ENCODE assay signal across 16 cellular contexts in the genomic region with DNA sequence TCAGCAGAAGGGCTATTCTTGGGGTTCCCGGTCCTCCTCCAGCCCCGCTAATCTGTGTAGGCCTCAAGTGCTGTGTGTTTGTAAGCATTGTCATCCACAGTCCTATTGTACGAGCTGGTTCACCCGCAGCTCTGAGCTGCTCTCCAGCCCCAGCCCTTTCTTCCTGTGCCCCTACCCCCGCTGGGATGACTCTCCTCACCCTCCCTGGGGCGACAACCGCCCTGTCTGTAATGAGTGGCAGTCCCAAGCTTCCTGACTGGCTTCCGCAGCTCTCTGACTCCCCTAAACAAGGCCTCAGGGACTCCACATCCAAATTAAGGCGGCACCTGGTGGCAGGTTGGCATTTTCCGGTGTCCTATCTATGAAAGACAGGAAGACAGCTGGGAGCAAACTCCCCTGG. TPM values are rescaled to one million over a fixed set of nuclear protein-coding genes. Genes with fewer than 3 reads are reported as not detected.
DNase-seq lines count a peak whose midpoint lies in the region; ATAC-seq and TF ChIP-seq lines count a peak whose summit lies in the region.
"Had no signal": no experiment of that assay in that cellular context is flagged by ENCODE, and none has a peak within 500 bp of the region (broad histone marks: within the 10 kb centered on the region; RNA-seq: fewer than 3 reads in every experiment).

No MANE protein-coding gene starts in this region.

- no peak for ATAC-seq in activated CD8-positive, alpha-beta T cell treated with anti-CD3 and anti-CD28 coated beads, Interleukin-2, amount 10 ng/mL, durations not matched to agents 7 days and 5 days
- ATAC-seq in stimulated activated effector memory CD8-positive, alpha-beta T cell treated with anti-CD3 and anti-CD28 coated beads, Interleukin-12 subunit alpha, Interleukin-12 subunit beta, amount 100 ng/mL, for 72 hours = no peak
- no peak for ATAC-seq in omental fat pad (ENCODE audit: low FRiP score)
- ATAC-seq: mucosa of descending colon had no signal

- no peaks in the 10 kb centered on the region for H3K27me3 Mint-ChIP-seq in activated CD4-positive, alpha-beta T cell treated with anti-CD3 and anti-CD28 coated beads, Interleukin-2, amount 10 ng/mL, durations not matched to agents 7 days and 5 days
- no peaks in the 10 kb centered on the region for H3K27me3 Mint-ChIP-seq in activated CD4-positive, alpha-beta T cell treated with anti-CD3 and anti-CD28 coated beads, Interleukin-2, amount 10 ng/mL, durations not matched to agents 24 days and 14 days
- H3K27me3 Mint-ChIP-seq in activated CD8-positive, alpha-beta T cell treated with anti-CD3 and anti-CD28 coated beads, Interleukin-2, amount 10 ng/mL, durations not matched to agents 7 days and 5 days (ENCODE audit: low read depth) = no peaks in the 10 kb centered on the region

- peaks cover 1% of the 10 kb centered on the region for H3K36me3 Mint-ChIP-seq in activated CD4-positive, alpha-beta T cell treated with anti-CD3 and anti-CD28 coated beads, Interleukin-2, amount 10 ng/mL, durations not matched to agents 7 days and 5 days (ENCODE audit: low read depth)
- H3K36me3 Mint-ChIP-seq in activated CD4-positive, alpha-beta T cell treated with anti-CD3 and anti-CD28 coated beads, Interleukin-2, amount 10 ng/mL, durations not matched to agents 24 days and 14 days (ENCODE audit: low read depth) = peaks cover 2% of the 10 kb centered on the region
- H3K36me3 Mint-ChIP-seq in activated CD8-positive, alpha-beta T cell treated with anti-CD3 and anti-CD28 coated beads, Interleukin-2, amount 10 ng/mL, durations not matched to agents 7 days and 5 days (ENCODE audit: low read depth) = no peaks in the 10 kb centered on the region
- no peaks in the 10 kb centered on the region for H3K36me3 Mint-ChIP-seq in stimulated activated effector memory CD8-positive, alpha-beta T cell treated with anti-CD3 and anti-CD28 coated beads, Interleukin-12 subunit alpha, Interleukin-12 subunit beta, amount 100 ng/mL, for 72 hours

- H3K9me3 Mint-ChIP-seq in activated CD4-positive, alpha-beta T cell treated with anti-CD3 and anti-CD28 coated beads, Interleukin-2, amount 10 ng/mL, durations not matched to agents 7 days and 5 days = no peaks in the 10 kb centered on the region
- H3K9me3 Mint-ChIP-seq in activated CD4-positive, alpha-beta T cell treated with anti-CD3 and anti-CD28 coated beads, Interleukin-2, amount 10 ng/mL, durations not matched to agents 24 days and 14 days = no peaks in the 10 kb centered on the region
- H3K9me3 Mint-ChIP-seq in activated CD8-positive, alpha-beta T cell treated with anti-CD3 and anti-CD28 coated beads, Interleukin-2, amount 10 ng/mL, durations not matched to agents 7 days and 5 days (ENCODE audit: insufficient read depth) = no peaks in the 10 kb centered on the region
- no peaks in the 10 kb centered on the region for H3K9me3 Mint-ChIP-seq in stimulated activated effector memory CD8-positive, alpha-beta T cell treated with anti-CD3 and anti-CD28 coated beads, Interleukin-12 subunit alpha, Interleukin-12 subunit beta, amount 100 ng/mL, for 72 hours

- POLR2A ChIA-PET in activated CD4-positive, alpha-beta T cell treated with anti-CD3 and anti-CD28 coated beads, Interleukin-2, amount 10 ng/mL, durations not matched to agents 7 days and 5 days (lab: Charles Lee) = interaction anchor here (0.6 kb wide), 1 partner anchor 192 kb away, joined by 3 read pairs; no protein-coding TSS in a partner anchor
- POLR2A ChIA-PET in activated CD8-positive, alpha-beta T cell treated with anti-CD3 and anti-CD28 coated beads, Interleukin-2, amount 10 ng/mL, durations not matched to agents 7 days and 5 days (lab: Charles Lee) = interaction anchor here (0.6 to 1.1 kb wide), 4 partner anchors 10 to 81 kb away, joined by 3 to 4 read pairs (median 4); no protein-coding TSS in a partner anchor

- peaks cover 36% of the 10 kb centered on the region for H3K4me1 Mint-ChIP-seq in activated CD4-positive, alpha-beta T cell treated with anti-CD3 and anti-CD28 coated beads, Interleukin-2, amount 10 ng/mL, durations not matched to agents 7 days and 5 days
- peaks cover 20% of the 10 kb centered on the region for H3K4me1 Mint-ChIP-seq in activated CD4-positive, alpha-beta T cell treated with anti-CD3 and anti-CD28 coated beads, Interleukin-2, amount 10 ng/mL, durations not matched to agents 24 days and 14 days
- H3K4me1 Mint-ChIP-seq in activated CD8-positive, alpha-beta T cell treated with anti-CD3 and anti-CD28 coated beads, Interleukin-2, amount 10 ng/mL, durations not matched to agents 7 days and 5 days (ENCODE audit: low read depth) = peaks cover 32% of the 10 kb centered on the region
- H3K4me1 Mint-ChIP-seq in stimulated activated effector memory CD8-positive, alpha-beta T cell treated with anti-CD3 and anti-CD28 coated beads, Interleukin-12 subunit alpha, Interleukin-12 subunit beta, amount 100 ng/mL, for 72 hours = peaks cover 23% of the 10 kb centered on the region

- H3K27ac ChIP-seq in coronary artery = no peak overlapping the region
- H3K27ac ChIP-seq: parathyroid adenoma, Peyer's patch had no signal

- no peak for TF ChIP-seq CTCF in NB4 (IDR thresholded peaks at IDR 0.05; ENCODE audit: low read depth, low read length)
- no peak for TF ChIP-seq CTCF in omental fat pad (IDR thresholded peaks at IDR 0.05)
- no peak for TF ChIP-seq CTCF in coronary artery (IDR thresholded peaks at IDR 0.05)

- H3K4me3 Mint-ChIP-seq in activated CD4-positive, alpha-beta T cell treated with anti-CD3 and anti-CD28 coated beads, Interleukin-2, amount 10 ng/mL, durations not matched to agents 7 days and 5 days = no peak overlapping the region
- H3K4me3 Mint-ChIP-seq in activated CD4-positive, alpha-beta T cell treated with anti-CD3 and anti-CD28 coated beads, Interleukin-2, amount 10 ng/mL, durations not matched to agents 24 days and 14 days = no peak overlapping the region
- no peak overlapping the region for H3K4me3 Mint-ChIP-seq in activated CD8-positive, alpha-beta T cell treated with anti-CD3 and anti-CD28 coated beads, Interleukin-2, amount 10 ng/mL, durations not matched to agents 7 days and 5 days
- H3K4me3 Mint-ChIP-seq in stimulated activated effector memory CD8-positive, alpha-beta T cell treated with anti-CD3 and anti-CD28 coated beads, Interleukin-12 subunit alpha, Interleukin-12 subunit beta, amount 100 ng/mL, for 72 hours = no peak overlapping the region

- intact Hi-C loops in activated CD4-positive, alpha-beta T cell treated with anti-CD3 and anti-CD28 coated beads, Interleukin-2, amount 10 ng/mL, durations not matched to agents 24 days and 14 days (cut with micrococcal nuclease) = no loop called here

- H3K4me3 ChIP-seq in NB4 (ENCODE audit: low read depth, low read length) = no peak overlapping the region
- no peak overlapping the region for H3K4me3 ChIP-seq in coronary artery
- H3K4me3 ChIP-seq: mucosa of descending colon, Peyer's patch had no signal

- DNase-seq in activated CD4-positive, alpha-beta T cell treated with anti-CD3 and anti-CD28 coated beads, Interleukin-2, amount 10 ng/mL, durations not matched to agents 7 days and 5 days = no peak
- DNase-seq in activated CD4-positive, alpha-beta T cell treated with anti-CD3 and anti-CD28 coated beads, Interleukin-2, amount 10 ng/mL, durations not matched to agents 24 days and 14 days = no peak
- DNase-seq in NB4 (ENCODE audit: low read depth) (peak; percentile 52), NCI-H1694 treated with DMSO at 0.1 percent for 48 hours (lab: John Stamatoyannopoulos, UW) (no peak), omental fat pad (ENCODE audit: low spot score) (no peak), coronary artery (ENCODE audit: low spot score) (no peak)
- no peak for DNase-seq in activated CD8-positive, alpha-beta T cell treated with anti-CD3 and anti-CD28 coated beads, Interleukin-2, amount 10 ng/mL, durations not matched to agents 7 days and 5 days
- no peak for DNase-seq in stimulated activated effector memory CD8-positive, alpha-beta T cell treated with anti-CD3 and anti-CD28 coated beads, Interleukin-12 subunit alpha, Interleukin-12 subunit beta, amount 100 ng/mL, for 72 hours (ENCODE audit: low spot score in 2 of 2)
- DNase-seq: cerebellar nuclear complex, head of caudate nucleus, mucosa of descending colon, NCI-H446, Peyer's patch had no signal

- TF ChIP-seq POLR2A in NB4 (IDR thresholded peaks at IDR 0.05; ENCODE audit: extremely low read depth, insufficient read length) = no peak

- CTCF ChIA-PET in activated CD4-positive, alpha-beta T cell treated with anti-CD3 and anti-CD28 coated beads, Interleukin-2, amount 10 ng/mL, durations not matched to agents 7 days and 5 days (lab: Charles Lee) = interaction anchor here (0.6 to 2.5 kb wide), 7 partner anchors 11 to 123 kb away, joined by 3 to 13 read pairs (median 4); no protein-coding TSS in a partner anchor
- CTCF ChIA-PET in activated CD8-positive, alpha-beta T cell treated with anti-CD3 and anti-CD28 coated beads, Interleukin-2, amount 10 ng/mL, durations not matched to agents 7 days and 5 days (lab: Charles Lee) = interaction anchor here (0.6 to 3.2 kb wide), 7 partner anchors 10 to 181 kb away, joined by 3 to 35 read pairs (median 4); no protein-coding TSS in a partner anchor

- H3K27ac Mint-ChIP-seq in activated CD4-positive, alpha-beta T cell treated with anti-CD3 and anti-CD28 coated beads, Interleukin-2, amount 10 ng/mL, durations not matched to agents 7 days and 5 days = peak overlapping the region; percentile 87
- H3K27ac Mint-ChIP-seq in activated CD4-positive, alpha-beta T cell treated with anti-CD3 and anti-CD28 coated beads, Interleukin-2, amount 10 ng/mL, durations not matched to agents 24 days and 14 days = no peak overlapping the region
- H3K27ac Mint-ChIP-seq in activated CD8-positive, alpha-beta T cell treated with anti-CD3 and anti-CD28 coated beads, Interleukin-2, amount 10 ng/mL, durations not matched to agents 7 days and 5 days = peak overlapping the region; percentile 71
- peak overlapping the region; percentile 48 for H3K27ac Mint-ChIP-seq in stimulated activated effector memory CD8-positive, alpha-beta T cell treated with anti-CD3 and anti-CD28 coated beads, Interleukin-12 subunit alpha, Interleukin-12 subunit beta, amount 100 ng/mL, for 72 hours

RNA-seq across cellular contexts. Expression of gene TFF3, which starts 45.8 kb away (rescaled TPM):
- not detected for total RNA-seq in activated CD4-positive, alpha-beta T cell treated with anti-CD3 and anti-CD28 coated beads, Interleukin-2, amount 10 ng/mL, durations not matched to agents 7 days and 5 days
- not detected in 2 replicates for total RNA-seq in activated CD4-positive, alpha-beta T cell treated with anti-CD3 and anti-CD28 coated beads, Interleukin-2, amount 10 ng/mL, durations not matched to agents 24 days and 14 days
- total RNA-seq in activated CD8-positive, alpha-beta T cell treated with anti-CD3 and anti-CD28 coated beads, Interleukin-2, amount 10 ng/mL, durations not matched to agents 7 days and 5 days = not detected
- 10 to 100 TPM in 3 of 4 donors, 1 to 10 TPM in 1; 1.8 to 23.6 (median 11.6) TPM for total RNA-seq in omental fat pad
- total RNA-seq: T-helper 2 cell treated with Interferon-gamma antibody and Interleukin-4, amounts not matched to agents 100 ng/mL and 5 ng/mL, for 36 hours; temporal lobe had no signal

RNA-seq across cellular contexts. Expression of gene ABCG1, which starts 50.4 kb away (rescaled TPM):
- 10 to 100 TPM; 10.2 to 12.3 TPM for total RNA-seq in activated CD4-positive, alpha-beta T cell treated with anti-CD3 and anti-CD28 coated beads, Interleukin-2, amount 10 ng/mL, durations not matched to agents 7 days and 5 days
- total RNA-seq in activated CD4-positive, alpha-beta T cell treated with anti-CD3 and anti-CD28 coated beads, Interleukin-2, amount 10 ng/mL, durations not matched to agents 24 days and 14 days = 10.3 and 11.4 TPM in 2 replicates
- 1 to 10 TPM; 6.7 to 8.0 TPM for total RNA-seq in activated CD8-positive, alpha-beta T cell treated with anti-CD3 and anti-CD28 coated beads, Interleukin-2, amount 10 ng/mL, durations not matched to agents 7 days and 5 days
- 10 to 100 TPM in 3 of 4 donors, 1 to 10 TPM in 1; 9.8 to 45.1 (median 30.2) TPM for total RNA-seq in omental fat pad
